2 cellular contexts compared by ENCODE assay signal in the genomic region with DNA sequence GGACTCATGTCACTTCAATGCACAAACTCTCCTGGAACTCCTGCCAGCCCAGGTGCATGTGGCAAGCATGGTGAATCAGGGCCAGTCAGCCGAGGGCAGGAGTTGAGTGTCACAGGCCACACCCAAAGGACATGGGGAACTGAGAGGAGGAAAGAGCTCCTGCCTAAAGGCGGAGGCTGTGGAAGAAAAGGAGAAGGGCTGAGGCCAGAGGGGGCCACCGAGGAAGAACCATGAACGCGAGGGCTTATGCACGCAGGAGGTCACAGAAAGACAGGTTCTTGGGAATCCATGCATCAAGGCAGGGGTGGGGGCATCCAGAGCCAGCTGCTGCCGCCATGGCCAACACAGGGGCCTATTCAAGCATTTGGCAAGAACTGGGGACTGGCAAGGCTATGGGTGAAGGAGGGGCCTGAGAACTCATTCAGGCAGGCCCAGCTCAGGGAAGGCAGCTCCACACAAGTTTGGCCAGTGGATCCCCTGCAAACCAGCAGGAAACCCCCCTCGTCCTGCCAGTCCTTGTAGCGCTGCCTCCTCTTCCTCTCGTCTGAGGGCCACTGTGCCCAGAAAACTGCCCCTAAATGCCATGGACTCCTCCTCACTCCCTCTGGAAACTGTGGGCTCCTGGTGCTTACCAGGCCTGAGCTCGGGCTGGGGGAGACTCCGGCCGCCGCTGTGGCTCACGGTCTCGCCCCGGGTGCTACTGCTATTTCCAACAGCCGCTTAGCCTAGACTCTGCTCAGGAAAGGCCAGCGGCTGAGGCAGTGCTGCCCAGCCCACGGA.
TF ChIP-seq lines count a peak whose summit lies in the region.

No MANE protein-coding gene starts in this region.

TF ChIP-seq in GM12878, 131 proteins besides CTCF, POLR2A, EP300 and RAD21:
- TF ChIP-seq HDAC6 (IDR thresholded peaks at IDR 0.05; ENCODE audit: unreplicated experiment) = no peak
- TF ChIP-seq, protein P1, sequence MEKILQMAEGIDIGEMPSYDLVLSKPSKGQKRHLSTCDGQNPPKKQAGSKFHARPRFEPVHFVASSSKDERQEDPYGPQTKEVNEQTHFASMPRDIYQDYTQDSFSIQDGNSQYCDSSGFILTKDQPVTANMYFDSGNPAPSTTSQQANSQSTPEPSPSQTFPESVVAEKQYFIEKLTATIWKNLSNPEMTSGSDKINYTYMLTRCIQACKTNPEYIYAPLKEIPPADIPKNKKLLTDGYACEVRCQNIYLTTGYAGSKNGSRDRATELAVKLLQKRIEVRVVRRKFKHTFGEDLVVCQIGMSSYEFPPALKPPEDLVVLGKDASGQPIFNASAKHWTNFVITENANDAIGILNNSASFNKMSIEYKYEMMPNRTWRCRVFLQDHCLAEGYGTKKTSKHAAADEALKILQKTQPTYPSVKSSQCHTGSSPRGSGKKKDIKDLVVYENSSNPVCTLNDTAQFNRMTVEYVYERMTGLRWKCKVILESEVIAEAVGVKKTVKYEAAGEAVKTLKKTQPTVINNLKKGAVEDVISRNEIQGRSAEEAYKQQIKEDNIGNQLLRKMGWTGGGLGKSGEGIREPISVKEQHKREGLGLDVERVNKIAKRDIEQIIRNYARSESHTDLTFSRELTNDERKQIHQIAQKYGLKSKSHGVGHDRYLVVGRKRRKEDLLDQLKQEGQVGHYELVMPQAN (conservative IDR thresholded peaks at IDR 0.05) = no peak
- TF ChIP-seq, protein P2, sequence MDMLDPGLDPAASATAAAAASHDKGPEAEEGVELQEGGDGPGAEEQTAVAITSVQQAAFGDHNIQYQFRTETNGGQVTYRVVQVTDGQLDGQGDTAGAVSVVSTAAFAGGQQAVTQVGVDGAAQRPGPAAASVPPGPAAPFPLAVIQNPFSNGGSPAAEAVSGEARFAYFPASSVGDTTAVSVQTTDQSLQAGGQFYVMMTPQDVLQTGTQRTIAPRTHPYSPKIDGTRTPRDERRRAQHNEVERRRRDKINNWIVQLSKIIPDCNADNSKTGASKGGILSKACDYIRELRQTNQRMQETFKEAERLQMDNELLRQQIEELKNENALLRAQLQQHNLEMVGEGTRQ (IDR thresholded peaks at IDR 0.05; ENCODE audit: borderline replicate concordance, low read depth, low read length) = no peak
TF ChIP-seq in GM12878: peak in this region for 0.

TF ChIP-seq in HepG2, 621 proteins besides CTCF, POLR2A, EP300 and RAD21:
- TF ChIP-seq, protein P3, sequence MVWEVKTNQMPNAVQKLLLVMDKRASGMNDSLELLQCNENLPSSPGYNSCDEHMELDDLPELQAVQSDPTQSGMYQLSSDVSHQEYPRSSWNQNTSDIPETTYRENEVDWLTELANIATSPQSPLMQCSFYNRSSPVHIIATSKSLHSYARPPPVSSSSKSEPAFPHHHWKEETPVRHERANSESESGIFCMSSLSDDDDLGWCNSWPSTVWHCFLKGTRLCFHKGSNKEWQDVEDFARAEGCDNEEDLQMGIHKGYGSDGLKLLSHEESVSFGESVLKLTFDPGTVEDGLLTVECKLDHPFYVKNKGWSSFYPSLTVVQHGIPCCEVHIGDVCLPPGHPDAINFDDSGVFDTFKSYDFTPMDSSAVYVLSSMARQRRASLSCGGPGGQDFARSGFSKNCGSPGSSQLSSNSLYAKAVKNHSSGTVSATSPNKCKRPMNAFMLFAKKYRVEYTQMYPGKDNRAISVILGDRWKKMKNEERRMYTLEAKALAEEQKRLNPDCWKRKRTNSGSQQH (CRISPR knock-in tag; IDR thresholded peaks at IDR 0.05; ENCODE audit: low read depth) = no peak
- TF ChIP-seq, protein P4, sequence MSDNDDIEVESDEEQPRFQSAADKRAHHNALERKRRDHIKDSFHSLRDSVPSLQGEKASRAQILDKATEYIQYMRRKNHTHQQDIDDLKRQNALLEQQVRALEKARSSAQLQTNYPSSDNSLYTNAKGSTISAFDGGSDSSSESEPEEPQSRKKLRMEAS (IDR thresholded peaks at IDR 0.05) = no peak
- TF ChIP-seq, protein P5, sequence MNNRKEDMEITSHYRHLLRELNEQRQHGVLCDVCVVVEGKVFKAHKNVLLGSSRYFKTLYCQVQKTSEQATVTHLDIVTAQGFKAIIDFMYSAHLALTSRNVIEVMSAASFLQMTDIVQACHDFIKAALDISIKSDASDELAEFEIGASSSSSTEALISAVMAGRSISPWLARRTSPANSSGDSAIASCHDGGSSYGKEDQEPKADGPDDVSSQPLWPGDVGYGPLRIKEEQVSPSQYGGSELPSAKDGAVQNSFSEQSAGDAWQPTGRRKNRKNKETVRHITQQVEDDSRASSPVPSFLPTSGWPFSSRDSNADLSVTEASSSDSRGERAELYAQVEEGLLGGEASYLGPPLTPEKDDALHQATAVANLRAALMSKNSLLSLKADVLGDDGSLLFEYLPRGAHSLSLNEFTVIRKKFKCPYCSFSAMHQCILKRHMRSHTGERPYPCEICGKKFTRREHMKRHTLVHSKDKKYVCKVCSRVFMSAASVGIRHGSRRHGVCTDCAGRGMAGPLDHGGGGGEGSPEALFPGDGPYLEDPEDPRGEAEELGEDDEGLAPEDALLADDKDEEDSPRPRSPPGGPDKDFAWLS (CRISPR knock-in tag; IDR thresholded peaks at IDR 0.05; ENCODE audit: borderline replicate concordance) = no peak
- TF ChIP-seq, protein P6, sequence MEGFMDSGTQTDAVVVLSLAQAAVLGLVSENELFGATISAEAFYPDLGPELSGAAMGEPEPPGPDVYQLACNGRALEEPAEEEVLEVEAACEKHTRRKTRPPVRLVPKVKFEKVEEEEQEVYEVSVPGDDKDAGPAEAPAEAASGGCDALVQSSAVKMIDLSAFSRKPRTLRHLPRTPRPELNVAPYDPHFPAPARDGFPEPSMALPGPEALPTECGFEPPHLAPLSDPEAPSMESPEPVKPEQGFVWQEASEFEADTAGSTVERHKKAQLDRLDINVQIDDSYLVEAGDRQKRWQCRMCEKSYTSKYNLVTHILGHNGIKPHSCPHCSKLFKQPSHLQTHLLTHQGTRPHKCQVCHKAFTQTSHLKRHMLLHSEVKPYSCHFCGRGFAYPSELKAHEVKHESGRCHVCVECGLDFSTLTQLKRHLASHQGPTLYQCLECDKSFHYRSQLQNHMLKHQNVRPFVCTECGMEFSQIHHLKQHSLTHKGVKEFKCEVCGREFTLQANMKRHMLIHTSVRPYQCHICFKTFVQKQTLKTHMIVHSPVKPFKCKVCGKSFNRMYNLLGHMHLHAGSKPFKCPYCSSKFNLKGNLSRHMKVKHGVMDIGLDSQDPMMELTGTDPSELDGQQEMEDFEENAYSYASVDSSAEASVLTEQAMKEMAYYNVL (CRISPR knock-in tag; IDR thresholded peaks at IDR 0.05; ENCODE audit: borderline replicate concordance) = no peak
- no peak for TF ChIP-seq ZNF337 (CRISPR knock-in tag; IDR thresholded peaks at IDR 0.05; ENCODE audit: borderline replicate concordance, low read depth)
- TF ChIP-seq NPAS2 (CRISPR knock-in tag; IDR thresholded peaks at IDR 0.05; ENCODE audit: borderline replicate concordance) = no peak
- TF ChIP-seq ZSCAN20 (CRISPR knock-in tag; IDR thresholded peaks at IDR 0.05; ENCODE audit: borderline replicate concordance) = no peak
- no peak for TF ChIP-seq HNF4G (IDR thresholded peaks at IDR 0.05; ENCODE audit: borderline replicate concordance, low read depth, low read length)
- TF ChIP-seq HNF4G (CRISPR knock-in tag; IDR thresholded peaks at IDR 0.05; ENCODE audit: borderline replicate concordance, low read depth) = no peak
- TF ChIP-seq CENPBD1 (CRISPR knock-in tag; IDR thresholded peaks at IDR 0.05; ENCODE audit: borderline replicate concordance, low read depth) = no peak
- TF ChIP-seq ADNP (CRISPR knock-in tag; IDR thresholded peaks at IDR 0.05) = no peak
- TF ChIP-seq, protein P7, sequence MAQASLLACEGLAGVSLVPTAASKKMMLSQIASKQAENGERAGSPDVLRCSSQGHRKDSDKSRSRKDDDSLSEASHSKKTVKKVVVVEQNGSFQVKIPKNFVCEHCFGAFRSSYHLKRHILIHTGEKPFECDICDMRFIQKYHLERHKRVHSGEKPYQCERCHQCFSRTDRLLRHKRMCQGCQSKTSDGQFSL (CRISPR knock-in tag; IDR thresholded peaks at IDR 0.05) = no peak
- TF ChIP-seq, protein P8, sequence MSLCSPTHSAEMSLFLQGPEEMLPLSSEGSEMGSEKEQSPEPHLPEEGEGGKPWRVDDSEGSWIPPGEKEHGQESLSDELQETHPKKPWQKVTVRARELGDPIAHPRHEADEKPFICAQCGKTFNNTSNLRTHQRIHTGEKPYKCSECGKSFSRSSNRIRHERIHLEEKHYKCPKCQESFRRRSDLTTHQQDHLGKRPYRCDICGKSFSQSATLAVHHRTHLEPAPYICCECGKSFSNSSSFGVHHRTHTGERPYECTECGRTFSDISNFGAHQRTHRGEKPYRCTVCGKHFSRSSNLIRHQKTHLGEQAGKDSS (CRISPR knock-in tag; IDR thresholded peaks at IDR 0.05; ENCODE audit: borderline replicate concordance, low read depth) = no peak
- no peak for TF ChIP-seq FOXP1 (IDR thresholded peaks at IDR 0.05)
- TF ChIP-seq FOXP1 (CRISPR knock-in tag; IDR thresholded peaks at IDR 0.05) = no peak
- TF ChIP-seq SMARCC2 (IDR thresholded peaks at IDR 0.05) = no peak
- no peak for TF ChIP-seq ZBTB37 (CRISPR knock-in tag; IDR thresholded peaks at IDR 0.05)
- TF ChIP-seq ZNF660 (CRISPR knock-in tag; IDR thresholded peaks at IDR 0.05; ENCODE audit: borderline replicate concordance, low read depth) = no peak
